27 cellular contexts compared by ENCODE assay signal in the genomic region with DNA sequence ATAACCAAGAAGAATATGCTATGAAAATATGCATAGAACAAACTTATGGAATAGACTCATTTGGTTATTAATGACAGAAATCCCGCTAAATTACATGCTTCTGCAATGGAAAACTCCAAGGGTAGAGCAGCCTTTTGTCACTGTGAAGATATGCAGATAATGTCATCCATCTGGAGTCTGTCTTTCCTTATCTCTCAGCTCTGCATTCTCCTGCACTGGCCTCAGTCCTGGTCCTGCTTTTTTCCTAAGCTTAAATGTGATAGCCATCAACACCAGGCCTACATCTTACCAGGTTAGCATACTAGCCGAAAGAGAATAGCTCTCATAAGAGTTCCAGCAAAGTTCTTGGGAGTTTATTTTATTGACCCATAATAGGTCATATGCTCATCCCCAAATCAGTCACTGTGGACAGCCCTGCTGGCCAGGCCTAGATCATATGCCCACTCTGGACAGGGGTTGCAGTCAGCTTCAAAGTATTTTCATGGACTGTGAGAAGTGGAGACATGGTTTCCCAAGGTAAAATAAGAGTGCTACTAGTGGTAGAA.
"Had no signal": no experiment of that assay in that cellular context is flagged by ENCODE, and none has a peak within 500 bp of the region (broad histone marks: within the 10 kb centered on the region; RNA-seq: fewer than 3 reads in every experiment).

No MANE protein-coding gene starts in this region.

- H3K27me3 ChIP-seq: gastrocnemius medialis, left lung, ovary, sigmoid colon, testis, tibial artery, upper lobe of left lung had no signal

- H3K36me3 Mint-ChIP-seq: stimulated activated effector memory CD8-positive, alpha-beta T cell treated with anti-CD3 and anti-CD28 coated beads, Interleukin-12 subunit alpha, Interleukin-12 subunit beta, amount 100 ng/mL, for 72 hours had no signal

- H3K27me3 Mint-ChIP-seq: naive thymus-derived CD8-positive, alpha-beta T cell had no signal

- DNase-seq: cortex of kidney; dorsolateral prefrontal cortex; effector CD4-positive, alpha-beta T cell; foreskin fibroblast; gastrocnemius medialis; head of caudate nucleus; kidney; mesenchymal stem cell; naive thymus-derived CD8-positive, alpha-beta T cell; occipital lobe; ovary; posterior cingulate gyrus; psoas muscle; right cardiac atrium; sigmoid colon; stimulated activated CD4-positive, alpha-beta T cell treated with anti-CD3 and anti-CD28 coated beads, Interleukin-2, amount 100 ng/mL, for 24 hours; stimulated activated CD4-positive, alpha-beta T cell treated with anti-CD3 and anti-CD28 coated beads, Interleukin-4, amount 100 ng/mL, for 24 hours; stimulated activated naive CD8-positive, alpha-beta T cell treated with anti-CD3 and anti-CD28 coated beads, Interleukin-15, Interleukin-2, amounts not matched to agents 100 U/mL and 50 U/mL, for 24 hours; substantia nigra; testis; tibial artery; upper lobe of left lung had no signal

- H3K36me3 ChIP-seq: gastrocnemius medialis, left lung, ovary, sigmoid colon, tibial artery, upper lobe of left lung had no signal

- H3K4me3 ChIP-seq: dorsolateral prefrontal cortex, gastrocnemius medialis, left lung, ovary, psoas muscle, sigmoid colon, testis, tibial artery, upper lobe of left lung had no signal

- H3K4me3 Mint-ChIP-seq: naive thymus-derived CD8-positive, alpha-beta T cell; stimulated activated effector memory CD8-positive, alpha-beta T cell treated with anti-CD3 and anti-CD28 coated beads, Interleukin-12 subunit alpha, Interleukin-12 subunit beta, amount 100 ng/mL, for 72 hours had no signal

- H3K9me3 ChIP-seq: gastrocnemius medialis, ovary, psoas muscle, sigmoid colon, testis, tibial artery, upper lobe of left lung had no signal

- H3K4me1 Mint-ChIP-seq: stimulated activated effector memory CD8-positive, alpha-beta T cell treated with anti-CD3 and anti-CD28 coated beads, Interleukin-12 subunit alpha, Interleukin-12 subunit beta, amount 100 ng/mL, for 72 hours had no signal

- H3K27ac ChIP-seq: dorsolateral prefrontal cortex, epithelial cell of prostate, gastrocnemius medialis, left lung, ovary, psoas muscle, sigmoid colon, testis, tibial artery, upper lobe of left lung had no signal

- H3K27ac Mint-ChIP-seq: stimulated activated effector memory CD8-positive, alpha-beta T cell treated with anti-CD3 and anti-CD28 coated beads, Interleukin-12 subunit alpha, Interleukin-12 subunit beta, amount 100 ng/mL, for 72 hours had no signal

- ATAC-seq: esophagus mucosa; gastrocnemius medialis; left lung; naive thymus-derived CD8-positive, alpha-beta T cell; psoas muscle; right cardiac atrium; stimulated activated effector memory CD8-positive, alpha-beta T cell treated with anti-CD3 and anti-CD28 coated beads, Interleukin-12 subunit alpha, Interleukin-12 subunit beta, amount 100 ng/mL, for 72 hours; stimulated activated naive CD8-positive, alpha-beta T cell treated with anti-CD3 and anti-CD28 coated beads, Interleukin-15, Interleukin-2, amounts not matched to agents 100 U/mL and 50 U/mL, for 24 hours had no signal

- H3K9me3 Mint-ChIP-seq: stimulated activated effector memory CD8-positive, alpha-beta T cell treated with anti-CD3 and anti-CD28 coated beads, Interleukin-12 subunit alpha, Interleukin-12 subunit beta, amount 100 ng/mL, for 72 hours had no signal

- FAIRE-seq: kidney, urothelium cell line had no signal

- H3K4me1 ChIP-seq: gastrocnemius medialis, left lung, psoas muscle, sigmoid colon, testis, tibial artery, upper lobe of left lung had no signal
